ENCODE assay signal across 9 cellular contexts in genomic region chrX:45077748-45078424, GRCh38.
DNase-seq lines count a peak whose midpoint lies in the region; ATAC-seq, FAIRE-seq and TF ChIP-seq lines count a peak whose summit lies in the region.
"Had no signal": no experiment of that assay in that cellular context is flagged by ENCODE, and none has a peak within 500 bp of the region (broad histone marks: within the 10 kb centered on the region; RNA-seq: fewer than 3 reads in every experiment).

No MANE protein-coding gene starts in this region.

- no peak overlapping the region for H3K9ac ChIP-seq in adipocyte (ENCODE audit: low read length)

- no peak overlapping the region for H3K4me3 ChIP-seq in adipocyte (ENCODE audit: low read length)

- no peaks in the 10 kb centered on the region for H3K27me3 ChIP-seq in adipocyte (replicated peaks; ENCODE audit: control insufficient read depth, insufficient read depth, low read length)

- H3K9me3 ChIP-seq in adipocyte (ENCODE audit: control insufficient read depth, low read length) = no peaks in the 10 kb centered on the region

- ATAC-seq in GM19468 (IDR thresholded peaks at IDR 0.05; ENCODE audit: extremely low read depth, unreplicated experiment) = peak; percentile 86
- peak; percentile 58 for ATAC-seq in HG03280 (IDR thresholded peaks at IDR 0.05; ENCODE audit: unreplicated experiment)

- no peak for TF ChIP-seq POLR2A in GM12891 (IDR thresholded peaks at IDR 0.05; ENCODE audit: low read depth, low read length)

- peaks cover 42% of the 10 kb centered on the region for H3K36me3 ChIP-seq in adipocyte (ENCODE audit: control insufficient read depth, insufficient read depth, low read length, severe bottlenecking)

- no peak for DNase-seq in GM12891 (ENCODE audit: insufficient read length, low spot score)
- DNase-seq in adipocyte (ENCODE audit: low read depth) = peak; percentile 3
- no peak for DNase-seq in putamen (ENCODE audit: low spot score)
- DNase-seq in DMS53 (lab: John Stamatoyannopoulos, UW) = no peak
- DNase-seq in NCI-H2029 treated with DMSO at 0.1 percent for 48 hours (lab: John Stamatoyannopoulos, UW) = no peak
- no peak for DNase-seq in NOMO-1 treated with dmso at 0.1 percent for 144 hours (lab: John Stamatoyannopoulos, UW; ENCODE audit: unreplicated experiment)
- DNase-seq: NCI-H748 treated with DMSO at 0.1 percent for 48 hours had no signal

- FAIRE-seq in GM12891 (lab: Jason Lieb, UNC) = peak; percentile 31

- no peaks in the 10 kb centered on the region for H3K4me1 ChIP-seq in adipocyte (ENCODE audit: control insufficient read depth, insufficient read depth, low read length)

TF ChIP-seq in GM12891, 5 proteins besides CTCF, POLR2A, EP300 and RAD21:
- TF ChIP-seq SPI1 (IDR thresholded peaks at IDR 0.05; ENCODE audit: low read depth, low read length) (no peak), PAX5 (IDR thresholded peaks at IDR 0.05; ENCODE audit: insufficient read depth, low read length, severe bottlenecking) (no peak), POU2F2 (IDR thresholded peaks at IDR 0.05; ENCODE audit: low read depth, low read length) (no peak), POLR2AphosphoS5 (IDR thresholded peaks at IDR 0.05; ENCODE audit: low read depth, low read length) (no peak), TAF1 (IDR thresholded peaks at IDR 0.05; ENCODE audit: low read depth, low read length) (no peak)
